ENCODE assay signal across 1 cellular context in the genomic region with DNA sequence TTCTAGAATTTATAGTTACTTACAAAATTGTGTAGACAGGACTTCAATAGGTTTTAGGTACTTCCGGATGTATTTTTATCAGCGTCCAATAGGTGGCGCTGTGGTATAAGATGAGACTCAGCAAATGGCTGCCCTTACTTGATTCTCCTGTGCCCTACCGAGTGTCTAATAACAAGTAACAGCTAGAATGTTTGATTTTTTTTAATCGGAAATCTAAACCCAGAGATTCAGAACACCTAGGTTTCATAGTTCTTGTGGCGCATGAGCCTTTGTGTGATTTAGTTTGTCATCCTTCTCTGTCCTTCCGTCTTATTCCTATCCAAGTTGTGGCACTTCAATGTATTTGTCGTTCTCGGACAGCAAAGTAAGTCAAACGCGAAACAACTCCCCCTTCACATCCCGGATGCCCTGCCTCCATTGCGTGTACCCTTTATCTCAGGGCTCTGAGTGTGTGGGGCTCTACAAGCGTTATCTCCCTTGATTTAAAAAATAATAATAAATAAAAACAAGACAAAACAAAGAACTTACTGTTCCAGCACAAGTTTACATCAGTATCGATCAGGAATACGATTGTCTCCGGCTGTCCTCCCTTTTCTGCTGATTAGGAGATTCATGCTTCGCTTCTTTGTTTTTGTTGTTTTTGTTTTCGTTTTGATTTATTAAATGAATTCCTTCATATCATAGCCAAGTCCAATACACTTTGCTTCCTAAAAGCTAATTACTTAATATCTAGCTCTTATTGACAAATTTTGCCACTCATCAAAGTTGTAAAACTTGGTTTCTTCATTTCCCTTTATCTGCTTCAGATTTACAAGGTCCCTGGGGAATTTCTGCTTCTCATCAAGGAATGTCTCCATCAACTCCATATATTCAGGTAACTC.
TF ChIP-seq lines count a peak whose summit lies in the region.

No MANE protein-coding gene starts in this region.

TF ChIP-seq in liver, 16 proteins besides CTCF, POLR2A, EP300 and RAD21 (continued from another document):
- TF ChIP-seq FOXA1 (IDR thresholded peaks at IDR 0.05): no peak
- TF ChIP-seq, protein P1, sequence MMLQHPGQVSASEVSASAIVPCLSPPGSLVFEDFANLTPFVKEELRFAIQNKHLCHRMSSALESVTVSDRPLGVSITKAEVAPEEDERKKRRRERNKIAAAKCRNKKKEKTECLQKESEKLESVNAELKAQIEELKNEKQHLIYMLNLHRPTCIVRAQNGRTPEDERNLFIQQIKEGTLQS (IDR thresholded peaks at IDR 0.05): no peak
- TF ChIP-seq YY1 (IDR thresholded peaks at IDR 0.05): peak; percentile 97
- TF ChIP-seq EGR1 (IDR thresholded peaks at IDR 0.05; ENCODE audit: low read depth in 2 of 2): no peak
- TF ChIP-seq JUND (IDR thresholded peaks at IDR 0.05): peak in 1 of 2 donors; percentile 16
- TF ChIP-seq, protein P2, sequence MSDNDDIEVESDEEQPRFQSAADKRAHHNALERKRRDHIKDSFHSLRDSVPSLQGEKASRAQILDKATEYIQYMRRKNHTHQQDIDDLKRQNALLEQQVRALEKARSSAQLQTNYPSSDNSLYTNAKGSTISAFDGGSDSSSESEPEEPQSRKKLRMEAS (IDR thresholded peaks at IDR 0.05): no peak
- no peak for TF ChIP-seq HNF4G (IDR thresholded peaks at IDR 0.05)
TF ChIP-seq in liver: peak in this region for 8.
